ENCODE assay signal across 1 cellular context in genomic region chr10:31926765-31927596, GRCh38.
TF ChIP-seq lines count a peak whose summit lies in the region.

No MANE protein-coding gene starts in this region.

TF ChIP-seq in SK-N-SH, 30 proteins besides CTCF, POLR2A, EP300 and RAD21 (continued from another document):
- TF ChIP-seq USF1 (IDR thresholded peaks at IDR 0.05; ENCODE audit: borderline replicate concordance, low read depth) (no peak), NFIC (IDR thresholded peaks at IDR 0.05; ENCODE audit: borderline replicate concordance) (no peak), TAF1 (IDR thresholded peaks at IDR 0.05; ENCODE audit: borderline replicate concordance, low read depth, low read length) (no peak), EZH2phosphoT487 (IDR thresholded peaks at IDR 0.05; ENCODE audit: borderline replicate concordance, low read depth) (no peak)
